ENCODE assay signal across 1 cellular context in genomic region chr6:36330366-36330765, GRCh38.
TF ChIP-seq lines count a peak whose summit lies in the region.

No MANE protein-coding gene starts in this region.

TF ChIP-seq in H1, 55 proteins besides CTCF, POLR2A, EP300 and RAD21:
- TF ChIP-seq SIX5 (IDR thresholded peaks at IDR 0.05; ENCODE audit: low read depth, low read length): no peak
- TF ChIP-seq BCL11A (IDR thresholded peaks at IDR 0.05; ENCODE audit: low read depth in 2 of 2, low read length in 2 of 2): no peak
- TF ChIP-seq GABPA (IDR thresholded peaks at IDR 0.05; ENCODE audit: borderline replicate concordance, insufficient read depth, low read length): no peak
- no peak for TF ChIP-seq CHD2 (IDR thresholded peaks at IDR 0.05; ENCODE audit: low read length)
- no peak for TF ChIP-seq RNF2 (IDR thresholded peaks at IDR 0.05; ENCODE audit: borderline replicate concordance, low read depth, low read length, missing control alignments, poor library complexity, severe bottlenecking)
- no peak for TF ChIP-seq RXRA (IDR thresholded peaks at IDR 0.05; ENCODE audit: insufficient read depth, low read depth, low read length)
- no peak for TF ChIP-seq SIN3A (conservative IDR thresholded peaks at IDR 0.05 in 1 of 2, IDR thresholded peaks at IDR 0.05 in 1 of 2; ENCODE audit: low read depth in 1 of 2, low read length in 2 of 2)
- TF ChIP-seq BRCA1 (IDR thresholded peaks at IDR 0.05; ENCODE audit: low read depth, low read length): no peak
